In genomic region chr2:223959688-223960087, GRCh38 we compare ENCODE assay signal across 9 cellular contexts. TPM values are rescaled to one million over a fixed set of nuclear protein-coding genes. Genes with fewer than 3 reads are reported as not detected.
DNase-seq lines count a peak whose midpoint lies in the region; ATAC-seq, FAIRE-seq and TF ChIP-seq lines count a peak whose summit lies in the region.
"Had no signal": no experiment of that assay in that cellular context is flagged by ENCODE, and none has a peak within 500 bp of the region (broad histone marks: within the 10 kb centered on the region; RNA-seq: fewer than 3 reads in every experiment).

No MANE protein-coding gene starts in this region.

- CTCF ChIA-PET in A549 (lab: Yijun Ruan, JAX), result interaction anchor here (3.9 kb wide), 1 partner anchor 11 kb away, joined by 31 read pairs; no protein-coding TSS in a partner anchor
- CTCF ChIA-PET in HEK293T (lab: Yijun Ruan, JAX), result no interaction called here

- H3K4me3 ChIP-seq in A549 (no peak overlapping the region), GM23338 (no peak overlapping the region), lower lobe of right lung (peak overlapping the region; percentile 97)

- H3K4me1 ChIP-seq in A549 (peaks cover 21% of the 10 kb centered on the region; the same call in 2 of the 3 replicates), GM23338 (ENCODE audit: insufficient read depth) (peaks cover 39% of the 10 kb centered on the region), lower lobe of right lung (peaks cover 65% of the 10 kb centered on the region)

- H3K4me2 ChIP-seq in A549, result peak overlapping the region; percentile 86; the same call in 1 of the 3 replicates
- peak overlapping the region; percentile 86 for H3K4me2 ChIP-seq in GM23338

- no peak for ATAC-seq in A549
- ATAC-seq in GM23338, result no peak
- ATAC-seq in lower lobe of right lung, result no peak

- peaks cover 32% of the 10 kb centered on the region for H3K36me3 Mint-ChIP-seq in GM23338 (ENCODE audit: low read depth)

- no peaks in the 10 kb centered on the region for H3K27me3 ChIP-seq in GM23338 (ENCODE audit: insufficient read depth)
- H3K27me3 ChIP-seq in lower lobe of right lung (ENCODE audit: low read depth), result no peaks in the 10 kb centered on the region

- H3K4me1 Mint-ChIP-seq in GM23338, result peaks cover 28% of the 10 kb centered on the region

- H3K9me3 Mint-ChIP-seq in GM23338, result no peaks in the 10 kb centered on the region

- H3K79me2 ChIP-seq in GM23338 (replicated peaks; ENCODE audit: insufficient read depth), result peaks cover 72% of the 10 kb centered on the region

- peaks cover 4% of the 10 kb centered on the region for H3K27me3 Mint-ChIP-seq in GM23338 (ENCODE audit: insufficient read depth, low read depth, poor library complexity)

- no peak overlapping the region for H3K27ac Mint-ChIP-seq in GM23338

- intact Hi-C loops in lower lobe of right lung (cut with DNase I), result no loop called here

- TF ChIP-seq CTCF in A549 (IDR thresholded peaks at IDR 0.05) (no peak), GM23338 (conservative IDR thresholded peaks at IDR 0.05; ENCODE audit: low read depth in 2 of 2) (no peak), lower lobe of right lung (IDR thresholded peaks at IDR 0.05) (no peak), GM20000 (IDR thresholded peaks at IDR 0.05; ENCODE audit: extremely low read depth, missing control alignments) (no peak)

- H3K9me3 ChIP-seq in A549 (no peaks in the 10 kb centered on the region), lower lobe of right lung (no peaks in the 10 kb centered on the region)

- POLR2A ChIA-PET in A549 (lab: Yijun Ruan, JAX), result no interaction called here
- POLR2A ChIA-PET in HEK293T (lab: Yijun Ruan, JAX), result no interaction called here

- H3K27ac ChIP-seq in A549 (no peak overlapping the region), GM23338 (ENCODE audit: low read depth) (no peak overlapping the region), lower lobe of right lung (no peak overlapping the region)

- no peak for FAIRE-seq in A549 (lab: Jason Lieb, UNC)

- WGBS in A549 (ENCODE audit: missing lambda C conversion rate), result 76% methylated on average over 5 of the region's 5 CpGs

- no peak overlapping the region for H3K4me3 Mint-ChIP-seq in GM23338

- peaks cover 33% of the 10 kb centered on the region; the same call in 1 of the 2 replicates for H4K20me1 ChIP-seq in GM23338 (replicated peaks; ENCODE audit: insufficient read depth)

- DNase-seq in A549 (ENCODE audit: low read depth in 1 of 2, low spot score in 1 of 2) (no peak), GM23338 (ENCODE audit: low spot score) (no peak), astrocyte of the hippocampus (ENCODE audit: low read depth, low spot score) (peak; percentile 63), lower lobe of right lung (no peak), HEK293T (ENCODE audit: extremely low spot score) (no peak), NCI-H2081 treated with DMSO at 0.1 percent for 48 hours (lab: John Stamatoyannopoulos, UW) (no peak), GM20000 (ENCODE audit: low spot score) (no peak), NCI-H1436 treated with DMSO at 0.1 percent for 48 hours (lab: John Stamatoyannopoulos, UW) (no peak)
- DNase-seq: NCI-H1092 had no signal

- no peaks in the 10 kb centered on the region for H3F3A ChIP-seq in GM23338 (replicated peaks; ENCODE audit: low read depth)

- TF ChIP-seq POLR2A in A549 (IDR thresholded peaks at IDR 0.05; ENCODE audit: low read length), result no peak

- no peak overlapping the region for H2AFZ ChIP-seq in GM23338

- peaks cover 17% of the 10 kb centered on the region; the same call in 1 of the 2 replicates for H3K36me3 ChIP-seq in GM23338 (ENCODE audit: insufficient read depth)
- H3K36me3 ChIP-seq in lower lobe of right lung, result peaks cover 36% of the 10 kb centered on the region

- TF ChIP-seq EP300 in A549 (IDR thresholded peaks at IDR 0.05), result no peak

- H3K9me2 ChIP-seq in GM23338 (ENCODE audit: insufficient read depth), result no peaks in the 10 kb centered on the region

- no peak for TF ChIP-seq RAD21 in A549 (conservative IDR thresholded peaks at IDR 0.05 in 1 of 2, IDR thresholded peaks at IDR 0.05 in 1 of 2)

TF ChIP-seq in A549, 52 proteins besides CTCF, POLR2A, EP300 and RAD21 (continues in another document):
- TF ChIP-seq HDAC2 (IDR thresholded peaks at IDR 0.05), result no peak

TF ChIP-seq in GM23338, 12 proteins besides CTCF, POLR2A, EP300 and RAD21:
- TF ChIP-seq STAT1 (IDR thresholded peaks at IDR 0.05; ENCODE audit: unreplicated experiment) (no peak), ZNF114 (CRISPR knock-in tag; IDR thresholded peaks at IDR 0.05) (no peak), POLR2AphosphoS5 (IDR thresholded peaks at IDR 0.05; ENCODE audit: low read depth) (no peak), JUNB (IDR thresholded peaks at IDR 0.05; ENCODE audit: unreplicated experiment) (no peak), CREB1 (CRISPR knock-in tag; IDR thresholded peaks at IDR 0.05; ENCODE audit: low read depth) (no peak), ZNF331 (CRISPR knock-in tag; IDR thresholded peaks at IDR 0.05; ENCODE audit: low read depth) (no peak), EZH2phosphoT487 (IDR thresholded peaks at IDR 0.05; ENCODE audit: unreplicated experiment) (no peak)
- TF ChIP-seq, protein P1, sequence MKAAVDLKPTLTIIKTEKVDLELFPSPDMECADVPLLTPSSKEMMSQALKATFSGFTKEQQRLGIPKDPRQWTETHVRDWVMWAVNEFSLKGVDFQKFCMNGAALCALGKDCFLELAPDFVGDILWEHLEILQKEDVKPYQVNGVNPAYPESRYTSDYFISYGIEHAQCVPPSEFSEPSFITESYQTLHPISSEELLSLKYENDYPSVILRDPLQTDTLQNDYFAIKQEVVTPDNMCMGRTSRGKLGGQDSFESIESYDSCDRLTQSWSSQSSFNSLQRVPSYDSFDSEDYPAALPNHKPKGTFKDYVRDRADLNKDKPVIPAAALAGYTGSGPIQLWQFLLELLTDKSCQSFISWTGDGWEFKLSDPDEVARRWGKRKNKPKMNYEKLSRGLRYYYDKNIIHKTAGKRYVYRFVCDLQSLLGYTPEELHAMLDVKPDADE (IDR thresholded peaks at IDR 0.05), result no peak

TF ChIP-seq in HEK293T, 16 proteins besides CTCF, POLR2A, EP300 and RAD21:
- TF ChIP-seq ZNF384 (IDR thresholded peaks at IDR 0.05) (no peak), LEF1 (IDR thresholded peaks at IDR 0.05; ENCODE audit: borderline replicate concordance) (no peak), PKNOX1 (IDR thresholded peaks at IDR 0.05) (no peak), CTBP1 (IDR thresholded peaks at IDR 0.05; ENCODE audit: borderline replicate concordance) (no peak), TARDBP (IDR thresholded peaks at IDR 0.05) (no peak), SP1 (IDR thresholded peaks at IDR 0.05) (no peak), FOXM1 (IDR thresholded peaks at IDR 0.05; ENCODE audit: borderline replicate concordance) (no peak), HDGF (IDR thresholded peaks at IDR 0.05; ENCODE audit: borderline replicate concordance) (no peak), BHLHE40 (IDR thresholded peaks at IDR 0.05; ENCODE audit: borderline replicate concordance) (no peak), FOXK2 (IDR thresholded peaks at IDR 0.05) (no peak), L3MBTL2 (conservative IDR thresholded peaks at IDR 0.05) (no peak), SUZ12 (IDR thresholded peaks at IDR 0.05) (no peak)

RNA-seq across cellular contexts. Expression of gene MRPL44, which starts 2.4 kb away (rescaled TPM):
- polyA plus RNA-seq in A549 (2011; rRNA removed), result 37.8 and 39.2 TPM in 2 replicates
- 20.5 and 23.7 TPM in 2 replicates for polyA plus RNA-seq in A549 (2012; cell fraction: cytosol; rRNA removed)
- 11.1 and 19.5 TPM in 2 replicates for polyA plus RNA-seq in A549 (2012; cell fraction: nucleus; rRNA removed)
- 39.0 to 40.7 TPM (median 40.0 TPM) in 3 replicates for polyA plus RNA-seq in A549 (2017; fragmentation: RNase III; extraction: RNeasy Plus Mini Kit Qiagen cat#74134 plus additional on column Dnase treatment)
- polyA minus RNA-seq in A549 (2011; rRNA and poly(A)+ RNA removed), result 8.9 and 10.0 TPM in 2 replicates
- 55.8 and 68.2 TPM in 2 replicates for total RNA-seq in GM23338 (2014; rRNA removed; shearing (Covaris generic))
- 38.4 and 40.4 TPM in 2 replicates for polyA plus RNA-seq in GM23338 (2016; fragmentation: Nextera tagmentation; extraction: Ambion mirVana)
- 20.7 TPM for total RNA-seq in lower lobe of right lung

RNA-seq across cellular contexts. Expression of gene WDFY1, which starts 14.6 kb away (rescaled TPM):
- polyA plus RNA-seq in A549 (2011; rRNA removed) (61.5 and 70.8 TPM in 2 replicates), A549 (2017; fragmentation: RNase III; extraction: RNeasy Plus Mini Kit Qiagen cat#74134 plus additional on column Dnase treatment) (36.6 to 38.9 TPM (median 38.7 TPM) in 3 replicates), GM23338 (2016; fragmentation: Nextera tagmentation; extraction: Ambion mirVana) (45.7 and 54.5 TPM in 2 replicates)
- polyA plus RNA-seq in A549 (2012; cell fraction: cytosol; rRNA removed), result 26.9 and 40.2 TPM in 2 replicates
- polyA plus RNA-seq in A549 (2012; cell fraction: nucleus; rRNA removed), result 57.9 and 73.6 TPM in 2 replicates
- 186 and 190 TPM in 2 replicates for polyA minus RNA-seq in A549 (2011; rRNA and poly(A)+ RNA removed)
- 103 and 127 TPM in 2 replicates for total RNA-seq in GM23338 (2014; rRNA removed; shearing (Covaris generic))
- 45.5 TPM for total RNA-seq in lower lobe of right lung
